In genomic region chr22:38655532-38656255, GRCh38 we compare ENCODE assay signal across 8 cellular contexts. TPM values are rescaled to one million over a fixed set of nuclear protein-coding genes. Genes with fewer than 3 reads are reported as not detected.
DNase-seq lines count a peak whose midpoint lies in the region; ATAC-seq and TF ChIP-seq lines count a peak whose summit lies in the region.

No MANE protein-coding gene starts in this region.

- H3K4me3 ChIP-seq in fibroblast of pulmonary artery (replicated peaks; ENCODE audit: low read depth, low read length): peak overlapping the region; percentile 93
- peak overlapping the region; percentile 91 for H3K4me3 ChIP-seq in ovary

- 3 to 6% (median 3%) methylated on average over 21 to 22 of the region's 22 CpGs for WGBS in ovary, 3 donors

- intact Hi-C loops in ovary (cut with DNase I): no loop called here

- H3K9me3 ChIP-seq in T-helper 17 cell (ENCODE audit: control insufficient read depth, low read length, poor library complexity, severe bottlenecking) (no peaks in the 10 kb centered on the region), ovary (no peaks in the 10 kb centered on the region)

- no peaks in the 10 kb centered on the region for H3K27me3 Mint-ChIP-seq in T-helper 17 cell

- TF ChIP-seq POLR2A in ovary (IDR thresholded peaks at IDR 0.05): no peak

- no peaks in the 10 kb centered on the region for H3K27me3 ChIP-seq in ovary

- DNase-seq in T-helper 17 cell: no peak
- DNase-seq in fibroblast of pulmonary artery (ENCODE audit: low read depth): peak; percentile 16
- peak in 1 of 5 donors; percentile 28 for DNase-seq in ovary
- no peak for DNase-seq in stimulated activated CD4-positive, alpha-beta T cell treated with anti-CD3 and anti-CD28 coated beads, Interleukin-1b, Interleukin-23, amount 100 ng/mL, for 48 hours
- DNase-seq in NK-92 treated with Interleukin-12 subunit alpha and Interleukin-12 subunit beta, amount 100 ng/mL, for 24 hours (lab: John Stamatoyannopoulos, UW): no peak

- H3K4me1 ChIP-seq in ovary (ENCODE audit: insufficient read depth): peaks cover 5% of the 10 kb centered on the region

- H3K27ac Mint-ChIP-seq in T-helper 17 cell: peak overlapping the region; percentile 96

- TF ChIP-seq CTCF in C4-2B (conservative IDR thresholded peaks at IDR 0.05) (no peak), fibroblast of pulmonary artery (IDR thresholded peaks at IDR 0.05; ENCODE audit: low read length, missing control alignments) (no peak), ovary (IDR thresholded peaks at IDR 0.05) (no peak)

- no peaks in the 10 kb centered on the region for H3K36me3 Mint-ChIP-seq in T-helper 17 cell (ENCODE audit: low read depth)

- H3K4me3 Mint-ChIP-seq in T-helper 17 cell: peak overlapping the region; percentile 94

- H3K4me1 Mint-ChIP-seq in T-helper 17 cell: peaks cover 21% of the 10 kb centered on the region

- no peaks in the 10 kb centered on the region for H3K36me3 ChIP-seq in ovary

- TF ChIP-seq EP300 in ovary (IDR thresholded peaks at IDR 0.05): no peak

- ATAC-seq in HG03039 (IDR thresholded peaks at IDR 0.05; ENCODE audit: unreplicated experiment) (peak; percentile 4), T-helper 17 cell (no peak), GM18907 (IDR thresholded peaks at IDR 0.05; ENCODE audit: unreplicated experiment) (no peak)

- H3K27ac ChIP-seq in C4-2B: peak overlapping the region; percentile 87
- peak overlapping the region; percentile 61 to 88 for H3K27ac ChIP-seq in ovary

RNA-seq across cellular contexts. Expression of gene FAM227A, which starts 0.5 kb away (rescaled TPM):
- under 1 TPM; 0.77 to 0.91 TPM for total RNA-seq in T-helper 17 cell
- 1 to 10 TPM in 6 of 7 donors, under 1 TPM in 1; 1.00 to 7.4 (median 2.5) TPM for total RNA-seq in ovary
- under 1 TPM; 0.72 to 0.76 TPM for polyA plus RNA-seq in ovary

RNA-seq across cellular contexts. Expression of gene CBY1, which starts 0.7 kb away (rescaled TPM):
- 10 to 100 TPM; 11.9 to 12.3 TPM for total RNA-seq in T-helper 17 cell
- total RNA-seq in ovary: 10 to 100 TPM; 15.5 to 45.2 (median 35.0) TPM
- polyA plus RNA-seq in ovary: 10 to 100 TPM; 54.0 to 84.0 TPM

RNA-seq across cellular contexts. Expression of gene TOMM22, which starts 26.1 kb away (rescaled TPM):
- total RNA-seq in T-helper 17 cell (10 to 100 TPM; 56.3 to 63.5 TPM), ovary (10 to 100 TPM; 30.0 to 68.3 (median 57.7) TPM)
- polyA plus RNA-seq in ovary: 10 to 100 TPM; 30.6 to 96.3 TPM

RNA-seq across cellular contexts. Expression of gene JOSD1, which starts 45.0 kb away (rescaled TPM):
- 100 to 1,000 TPM; 132 to 157 TPM for total RNA-seq in T-helper 17 cell
- 100 to 1,000 TPM in 1 of 7 donors, 10 to 100 TPM in 6; 43.1 to 138 (median 48.7) TPM for total RNA-seq in ovary
- 10 to 100 TPM; 33.6 to 55.2 TPM for polyA plus RNA-seq in ovary

RNA-seq across cellular contexts. Expression of gene GTPBP1, which starts 50.0 kb away (rescaled TPM):
- total RNA-seq in T-helper 17 cell (100 to 1,000 TPM; 220 to 235 TPM), ovary (10 to 100 TPM; 40.5 to 71.3 (median 62.3) TPM)
- polyA plus RNA-seq in ovary: 10 to 100 TPM; 16.9 to 29.8 TPM
